In the genomic region with DNA sequence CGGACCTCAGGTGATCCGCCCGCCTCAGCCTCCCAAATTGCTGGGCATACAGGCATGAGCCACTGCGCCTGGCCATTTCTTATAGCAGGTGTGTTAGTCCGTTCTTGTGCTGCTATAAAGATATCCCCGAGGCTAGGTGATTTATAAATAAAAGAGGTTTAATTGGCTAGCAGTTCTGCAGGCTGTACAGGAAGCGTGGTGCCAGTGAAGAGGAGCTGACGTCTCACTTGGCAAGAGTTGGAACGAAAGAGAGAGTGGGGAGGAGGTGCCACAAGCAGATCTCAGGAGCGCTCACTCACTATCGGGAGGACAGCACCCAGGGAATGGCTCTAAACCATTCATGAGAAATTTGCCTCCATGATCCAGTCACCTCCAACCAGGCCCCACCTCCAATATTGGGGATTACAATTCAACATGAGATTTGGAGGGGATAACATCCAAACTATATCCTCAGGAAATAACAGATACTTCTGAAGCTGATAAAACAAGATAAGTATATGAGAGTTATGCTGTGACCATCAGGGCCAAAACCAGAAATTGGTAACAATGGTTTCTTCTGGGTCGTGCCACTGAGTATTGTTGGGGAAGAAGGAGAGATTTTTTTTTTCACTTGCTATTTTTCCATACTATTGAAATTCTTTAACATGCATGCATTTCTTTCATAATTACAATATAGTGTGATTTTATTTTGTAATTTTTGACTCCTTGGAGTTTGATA, we compare ENCODE assay signal across 14 cellular contexts. TPM values are rescaled to one million over a fixed set of nuclear protein-coding genes. Genes with fewer than 3 reads are reported as not detected.
DNase-seq lines count a peak whose midpoint lies in the region; ATAC-seq and TF ChIP-seq lines count a peak whose summit lies in the region.
"Had no signal": no experiment of that assay in that cellular context is flagged by ENCODE, and none has a peak within 500 bp of the region (broad histone marks: within the 10 kb centered on the region; RNA-seq: fewer than 3 reads in every experiment).

No MANE protein-coding gene starts in this region.

- peaks cover under 1% of the 10 kb centered on the region for H3K9me3 ChIP-seq in A673 (ENCODE audit: low read depth, low read length, poor library complexity, severe bottlenecking)

- no peaks in the 10 kb centered on the region for H3K27me3 ChIP-seq in A673 (replicated peaks; ENCODE audit: insufficient read depth, low read depth, low read length, poor library complexity)

- DNase-seq in activated naive CD8-positive, alpha-beta T cell treated with anti-CD3 and anti-CD28 coated beads, Interleukin-2, amount 50 U/mL, for 24 hours, result no peak
- DNase-seq in activated naive CD8-positive, alpha-beta T cell treated with anti-CD3 and anti-CD28 coated beads for 36 hours, result no peak
- DNase-seq in NCI-H69 (lab: John Stamatoyannopoulos, UW) (peak; percentile 98), epithelial cell of esophagus (ENCODE audit: low read depth) (peak; percentile 79), A673 (ENCODE audit: low spot score) (no peak), COLO668 (lab: John Stamatoyannopoulos, UW; ENCODE audit: unreplicated experiment) (no peak)
- DNase-seq: activated CD4-positive, alpha-beta T cell treated with anti-CD3 and anti-CD28 coated beads, Interleukin-2, amount 50 U/mL, for 48 hours; activated effector memory CD4-positive, alpha-beta T cell treated with Interleukin-2 at 50 U/mL for 16 hours; H7; NCI-H524 treated with DMSO at 0.1 percent for 48 hours; T-helper 9 cell had no signal

- intact Hi-C loops in A673 (cut with micrococcal nuclease; ENCODE audit: unreplicated experiment), result loop anchor here (5.0 kb wide), 2 partner anchors 206 to 426 kb away; no protein-coding TSS in a partner anchor

- H3K36me3 ChIP-seq in A673 (ENCODE audit: insufficient read depth, low read length, poor library complexity, severe bottlenecking), result no peaks in the 10 kb centered on the region

- peaks cover 23% of the 10 kb centered on the region for H3K4me1 Mint-ChIP-seq in activated naive CD8-positive, alpha-beta T cell treated with anti-CD3 and anti-CD28 coated beads, Interleukin-2, amount 50 U/mL, for 24 hours
- peaks cover 7% of the 10 kb centered on the region for H3K4me1 Mint-ChIP-seq in activated naive CD8-positive, alpha-beta T cell treated with anti-CD3 and anti-CD28 coated beads for 36 hours
- H3K4me1 Mint-ChIP-seq in stimulated activated memory B cell treated with anti-CD40 and anti-IgM and Interleukin-4, amounts not matched to agents 10 μg/mL and 1 μg/mL and 100 μg/mL, for 72 hours, result peaks cover 42% of the 10 kb centered on the region

- no peak overlapping the region for H3K27ac Mint-ChIP-seq in activated naive CD8-positive, alpha-beta T cell treated with anti-CD3 and anti-CD28 coated beads, Interleukin-2, amount 50 U/mL, for 24 hours
- no peak overlapping the region for H3K27ac Mint-ChIP-seq in activated naive CD8-positive, alpha-beta T cell treated with anti-CD3 and anti-CD28 coated beads for 36 hours
- peak overlapping the region; percentile 61 for H3K27ac Mint-ChIP-seq in stimulated activated memory B cell treated with anti-CD40 and anti-IgM and Interleukin-4, amounts not matched to agents 10 μg/mL and 1 μg/mL and 100 μg/mL, for 72 hours

- no TSS peak for BruUV-seq in A673 (replicated peaks; lab: Mats Ljungman, UMichigan)

- no peaks in the 10 kb centered on the region for H3K9me3 Mint-ChIP-seq in activated naive CD8-positive, alpha-beta T cell treated with anti-CD3 and anti-CD28 coated beads, Interleukin-2, amount 50 U/mL, for 24 hours
- no peaks in the 10 kb centered on the region for H3K9me3 Mint-ChIP-seq in activated naive CD8-positive, alpha-beta T cell treated with anti-CD3 and anti-CD28 coated beads for 36 hours
- no peaks in the 10 kb centered on the region for H3K9me3 Mint-ChIP-seq in stimulated activated memory B cell treated with anti-CD40 and anti-IgM and Interleukin-4, amounts not matched to agents 10 μg/mL and 1 μg/mL and 100 μg/mL, for 72 hours

- no peak overlapping the region for H3K27ac ChIP-seq in A673 (ENCODE audit: low read depth, low read length, poor library complexity, severe bottlenecking)

- H3K4me3 Mint-ChIP-seq in activated naive CD8-positive, alpha-beta T cell treated with anti-CD3 and anti-CD28 coated beads, Interleukin-2, amount 50 U/mL, for 24 hours, result peak overlapping the region; percentile 22
- no peak overlapping the region for H3K4me3 Mint-ChIP-seq in activated naive CD8-positive, alpha-beta T cell treated with anti-CD3 and anti-CD28 coated beads for 36 hours
- peak overlapping the region; percentile 54 for H3K4me3 Mint-ChIP-seq in stimulated activated memory B cell treated with anti-CD40 and anti-IgM and Interleukin-4, amounts not matched to agents 10 μg/mL and 1 μg/mL and 100 μg/mL, for 72 hours

- CTCF ChIA-PET in A673 (lab: Charles Lee), result no interaction called here

- POLR2A ChIA-PET in A673 (lab: Charles Lee; ENCODE audit: low non-redundant PET), result no interaction called here

- no peaks in the 10 kb centered on the region for H3K27me3 Mint-ChIP-seq in activated naive CD8-positive, alpha-beta T cell treated with anti-CD3 and anti-CD28 coated beads, Interleukin-2, amount 50 U/mL, for 24 hours
- no peaks in the 10 kb centered on the region for H3K27me3 Mint-ChIP-seq in activated naive CD8-positive, alpha-beta T cell treated with anti-CD3 and anti-CD28 coated beads for 36 hours
- H3K27me3 Mint-ChIP-seq in stimulated activated memory B cell treated with anti-CD40 and anti-IgM and Interleukin-4, amounts not matched to agents 10 μg/mL and 1 μg/mL and 100 μg/mL, for 72 hours, result no peaks in the 10 kb centered on the region

- no peaks in the 10 kb centered on the region for H3K4me1 ChIP-seq in A673 (ENCODE audit: insufficient read depth, low read length, poor library complexity, severe bottlenecking)

- no peaks in the 10 kb centered on the region for H3K36me3 Mint-ChIP-seq in activated naive CD8-positive, alpha-beta T cell treated with anti-CD3 and anti-CD28 coated beads, Interleukin-2, amount 50 U/mL, for 24 hours (ENCODE audit: low read depth)
- H3K36me3 Mint-ChIP-seq in activated naive CD8-positive, alpha-beta T cell treated with anti-CD3 and anti-CD28 coated beads for 36 hours, result no peaks in the 10 kb centered on the region
- no peaks in the 10 kb centered on the region for H3K36me3 Mint-ChIP-seq in stimulated activated memory B cell treated with anti-CD40 and anti-IgM and Interleukin-4, amounts not matched to agents 10 μg/mL and 1 μg/mL and 100 μg/mL, for 72 hours

- no peak overlapping the region for H3K4me3 ChIP-seq in epithelial cell of esophagus (ENCODE audit: low read length)
- no peak overlapping the region for H3K4me3 ChIP-seq in A673 (ENCODE audit: low read depth, low read length, poor library complexity, severe bottlenecking)
- H3K4me3 ChIP-seq: smooth muscle cell had no signal

- no peak for TF ChIP-seq CTCF in epithelial cell of esophagus (IDR thresholded peaks at IDR 0.05; ENCODE audit: insufficient read depth, low read depth, low read length, missing control alignments)
- no peak for TF ChIP-seq CTCF in A673 (conservative IDR thresholded peaks at IDR 0.05; ENCODE audit: low read depth, low read length)

- no peak for ATAC-seq in activated naive CD8-positive, alpha-beta T cell treated with anti-CD3 and anti-CD28 coated beads, Interleukin-2, amount 50 U/mL, for 24 hours
- no peak for ATAC-seq in stimulated activated memory B cell treated with anti-CD40 and anti-IgM and Interleukin-4, amounts not matched to agents 10 μg/mL and 1 μg/mL and 100 μg/mL, for 72 hours
- ATAC-seq in HG02970 (IDR thresholded peaks at IDR 0.05; ENCODE audit: low FRiP score, unreplicated experiment), result no peak

RNA-seq across cellular contexts. Expression of a gene that starts 7.4 kb away (rescaled TPM):
- total RNA-seq in activated naive CD8-positive, alpha-beta T cell treated with anti-CD3 and anti-CD28 coated beads for 36 hours, result 10 to 100 TPM; 29.7 to 30.8 TPM
- 38.1 and 39.8 TPM in 2 replicates for total RNA-seq in A673 (2021)

RNA-seq across cellular contexts. Expression of a gene that starts 42.8 kb away (rescaled TPM):
- 10 to 100 TPM; 52.4 to 61.0 TPM for total RNA-seq in activated naive CD8-positive, alpha-beta T cell treated with anti-CD3 and anti-CD28 coated beads for 36 hours
- total RNA-seq in A673 (2021), result 34.7 and 35.8 TPM in 2 replicates

Comparison
In these comparisons a context has a peak if more than half of its experiments do, and no peak if none do; other contexts are left out.
1. DNase-seq: peak in NCI-H69 (single experiment) and epithelial cell of esophagus (single experiment); none in activated naive CD8-positive, alpha-beta T cell treated with anti-CD3 and anti-CD28 coated beads, Interleukin-2, amount 50 U/mL, for 24 hours (single experiment), activated naive CD8-positive, alpha-beta T cell treated with anti-CD3 and anti-CD28 coated beads for 36 hours (single experiment), A673 (single experiment) and COLO668 (single experiment).